ENCODE assay signal across 9 cellular contexts in the genomic region with DNA sequence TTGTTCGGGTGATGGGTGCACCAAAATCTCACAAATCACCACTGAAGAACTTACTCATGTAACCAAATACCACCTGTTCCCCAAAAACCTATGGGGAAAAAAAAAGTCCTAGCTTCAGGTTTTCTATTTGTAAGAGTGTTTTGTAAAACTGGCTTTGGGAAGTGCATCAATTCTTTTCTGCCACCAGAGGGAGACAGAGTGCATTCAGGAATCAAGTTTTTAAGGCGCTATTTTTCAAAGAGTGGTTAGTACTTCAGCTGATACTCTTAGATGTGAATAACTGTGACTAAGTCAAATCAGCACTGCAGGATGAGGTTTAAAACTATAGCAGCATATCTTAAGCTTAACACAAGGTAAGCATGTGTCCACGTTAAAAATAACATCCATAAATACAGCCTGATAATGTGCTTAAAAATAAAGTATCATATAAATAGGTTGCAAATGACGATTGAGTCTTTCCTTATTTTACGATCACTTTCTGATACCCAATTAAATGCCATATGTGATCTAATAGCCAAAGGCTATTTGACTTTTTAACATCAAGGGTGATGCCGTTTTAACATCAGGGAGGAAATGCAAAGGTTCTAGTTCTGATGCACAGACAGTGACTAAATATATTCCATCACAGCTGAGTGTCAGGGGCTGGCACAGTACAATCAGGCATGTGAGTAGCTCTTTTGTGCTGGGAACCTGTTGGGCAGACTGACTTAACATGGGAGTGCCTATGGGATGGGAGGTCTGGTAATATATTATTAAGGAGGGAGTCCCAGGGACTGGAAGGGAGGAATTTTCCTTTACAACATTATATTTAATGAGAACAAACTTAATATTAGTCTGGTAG. TPM values are rescaled to one million over a fixed set of nuclear protein-coding genes. Genes with fewer than 3 reads are reported as not detected.
DNase-seq lines count a peak whose midpoint lies in the region; ATAC-seq and TF ChIP-seq lines count a peak whose summit lies in the region.
"Had no signal": no experiment of that assay in that cellular context is flagged by ENCODE, and none has a peak within 500 bp of the region (broad histone marks: within the 10 kb centered on the region; RNA-seq: fewer than 3 reads in every experiment).

No MANE protein-coding gene starts in this region.

- H3K27ac Mint-ChIP-seq in natural killer cell: no peak overlapping the region
- H3K27ac Mint-ChIP-seq in natural killer cell treated with Interleukin-12 subunit alpha and Interleukin-12 subunit beta and Interleukin-15 and Interleukin-18, amount 100 ng/mL, for 72 hours: no peak overlapping the region

- TF ChIP-seq CTCF in natural killer cell (IDR thresholded peaks at IDR 0.05): peak; percentile 86

- no peaks in the 10 kb centered on the region for H3K9me3 Mint-ChIP-seq in natural killer cell
- H3K9me3 Mint-ChIP-seq in natural killer cell treated with Interleukin-12 subunit alpha and Interleukin-12 subunit beta and Interleukin-15 and Interleukin-18, amount 100 ng/mL, for 72 hours: no peaks in the 10 kb centered on the region

- DNase-seq in natural killer cell (no peak), MV-4-11 (lab: John Stamatoyannopoulos, UW) (peak; percentile 36), amniotic epithelial cell (ENCODE audit: low read depth) (peak; percentile 67), left ventricle myocardium superior (no peak), smooth muscle cell of the brain vasculature (ENCODE audit: low read depth, low spot score) (peak; percentile 57), cortex of kidney (lab: John Stamatoyannopoulos, UW) (no peak)
- DNase-seq in natural killer cell treated with Interleukin-12 subunit alpha and Interleukin-12 subunit beta and Interleukin-15 and Interleukin-18, amount 100 ng/mL, for 72 hours (ENCODE audit: low spot score): no peak

- no peak overlapping the region for H3K4me3 Mint-ChIP-seq in natural killer cell
- H3K4me3 Mint-ChIP-seq in natural killer cell treated with Interleukin-12 subunit alpha and Interleukin-12 subunit beta and Interleukin-15 and Interleukin-18, amount 100 ng/mL, for 72 hours: no peak overlapping the region

- intact Hi-C loops in natural killer cell (cut with micrococcal nuclease): no loop called here
- intact Hi-C loops in left ventricle myocardium superior (cut with micrococcal nuclease): no loop called here

- H3K36me3 Mint-ChIP-seq in natural killer cell: no peaks in the 10 kb centered on the region
- H3K36me3 Mint-ChIP-seq in natural killer cell treated with Interleukin-12 subunit alpha and Interleukin-12 subunit beta and Interleukin-15 and Interleukin-18, amount 100 ng/mL, for 72 hours: no peaks in the 10 kb centered on the region

- peaks cover 20 to 32% of the 10 kb centered on the region in 2 donors for H3K27me3 Mint-ChIP-seq in natural killer cell (ENCODE audit: low read depth in 2 of 2)
- peaks cover 28 to 56% of the 10 kb centered on the region in 2 donors for H3K27me3 Mint-ChIP-seq in natural killer cell treated with Interleukin-12 subunit alpha and Interleukin-12 subunit beta and Interleukin-15 and Interleukin-18, amount 100 ng/mL, for 72 hours

- ATAC-seq in natural killer cell (peak in 2 of 3 donors; percentile 52 to 57), left ventricle myocardium superior (peak; percentile 52), HG03432 (IDR thresholded peaks at IDR 0.05; ENCODE audit: unreplicated experiment) (no peak)
- no peak for ATAC-seq in natural killer cell treated with Interleukin-12 subunit alpha and Interleukin-12 subunit beta and Interleukin-15 and Interleukin-18, amount 100 ng/mL, for 72 hours

- H3K4me1 Mint-ChIP-seq in natural killer cell: no peaks in the 10 kb centered on the region
- peaks cover 0 to 6% of the 10 kb centered on the region in 2 donors for H3K4me1 Mint-ChIP-seq in natural killer cell treated with Interleukin-12 subunit alpha and Interleukin-12 subunit beta and Interleukin-15 and Interleukin-18, amount 100 ng/mL, for 72 hours (ENCODE audit: low read depth in 2 of 2)

RNA-seq across cellular contexts. Expression of a gene that starts 10.6 kb away (rescaled TPM):
- total RNA-seq in natural killer cell (not detected), left ventricle myocardium superior (not detected)
- total RNA-seq in natural killer cell treated with Interleukin-12 subunit alpha and Interleukin-12 subunit beta and Interleukin-15 and Interleukin-18, amount 100 ng/mL, for 72 hours: not detected
- total RNA-seq: urinary bladder had no signal

Comparison
In these comparisons a context has a peak if more than half of its experiments do, and no peak if none do; other contexts are left out.
1. ATAC-seq: peak in natural killer cell (2 of 3) and left ventricle myocardium superior (single experiment); none in natural killer cell treated with Interleukin-12 subunit alpha and Interleukin-12 subunit beta and Interleukin-15 and Interleukin-18, amount 100 ng/mL, for 72 hours (0 of 2) and HG03432 (single experiment).
2. DNase-seq: peak in MV-4-11 (single experiment), amniotic epithelial cell (single experiment) and smooth muscle cell of the brain vasculature (single experiment); none in natural killer cell (single experiment), natural killer cell treated with Interleukin-12 subunit alpha and Interleukin-12 subunit beta and Interleukin-15 and Interleukin-18, amount 100 ng/mL, for 72 hours (single experiment), left ventricle myocardium superior (single experiment) and cortex of kidney (single experiment).